8 cellular contexts compared by ENCODE assay signal in genomic region chr9:35691325-35691631, GRCh38. TPM values are rescaled to one million over a fixed set of nuclear protein-coding genes. Genes with fewer than 3 reads are reported as not detected.
DNase-seq lines count a peak whose midpoint lies in the region; ATAC-seq, FAIRE-seq and TF ChIP-seq lines count a peak whose summit lies in the region.

No MANE protein-coding gene starts in this region.

- intact Hi-C loops in testis (cut with DNase I; ENCODE audit: low total_unique reads), result no loop called here

- FAIRE-seq in keratinocyte (lab: Jason Lieb, UNC), result no peak

- H3K9me1 ChIP-seq in keratinocyte (ENCODE audit: control insufficient read depth, extremely low read depth, insufficient read depth, low read length), result no peaks in the 10 kb centered on the region

- peak overlapping the region; percentile 98 for H3K9ac ChIP-seq in adipocyte (ENCODE audit: low read length)
- peak overlapping the region; percentile 61 for H3K9ac ChIP-seq in keratinocyte (ENCODE audit: control insufficient read depth, extremely low read depth, insufficient read depth, low read length)

- H3K4me1 ChIP-seq in adipocyte (ENCODE audit: control insufficient read depth, insufficient read depth, low read length) (peaks cover 46% of the 10 kb centered on the region), keratinocyte (ENCODE audit: control insufficient read depth, extremely low read depth, insufficient read depth, low read length) (peaks cover 16% of the 10 kb centered on the region), testis (peaks cover 13% of the 10 kb centered on the region)

- peaks cover 2% of the 10 kb centered on the region for H3K36me3 Mint-ChIP-seq in T-helper 2 cell treated with Interferon-gamma antibody and Interleukin-4, amounts not matched to agents 5 μg/mL and 100 μg/mL, for 36 hours (ENCODE audit: low read depth)

- H2AFZ ChIP-seq in keratinocyte (ENCODE audit: control insufficient read depth, low read length), result peak overlapping the region; percentile 54

- H3K4me3 ChIP-seq in adipocyte (ENCODE audit: low read length) (peak overlapping the region; percentile 78), keratinocyte (ENCODE audit: control insufficient read depth in 2 of 3, extremely low read depth in 1 of 3, insufficient read depth in 2 of 3, low read depth in 1 of 3, low read length in 3 of 3) (peak overlapping the region in 2 of 3 experiments; percentile 17 to 50), testis (peak overlapping the region; percentile 64 to 77)

- peaks cover 3% of the 10 kb centered on the region for H4K20me1 ChIP-seq in keratinocyte (ENCODE audit: control insufficient read depth, extremely low read depth, insufficient read depth, low read length)

- TF ChIP-seq CTCF in keratinocyte (optimal IDR thresholded peaks at IDR 0.05 in 1 of 3, IDR thresholded peaks at IDR 0.05 in 1 of 3, conservative IDR thresholded peaks at IDR 0.05 in 1 of 3; ENCODE audit: extremely low read depth in 1 of 3, insufficient read depth in 2 of 3, low read length in 3 of 3) (no peak), testis (IDR thresholded peaks at IDR 0.05) (no peak)

- no peaks in the 10 kb centered on the region for H3K27me3 Mint-ChIP-seq in T-helper 2 cell treated with Interferon-gamma antibody and Interleukin-4, amounts not matched to agents 5 μg/mL and 100 μg/mL, for 36 hours (ENCODE audit: low read depth)

- H3K4me1 Mint-ChIP-seq in T-helper 2 cell treated with Interferon-gamma antibody and Interleukin-4, amounts not matched to agents 5 μg/mL and 100 μg/mL, for 36 hours (ENCODE audit: low read depth), result peaks cover 13% of the 10 kb centered on the region

- H3K36me3 ChIP-seq in adipocyte (ENCODE audit: control insufficient read depth, insufficient read depth, low read length, severe bottlenecking) (peaks cover 19% of the 10 kb centered on the region), keratinocyte (ENCODE audit: control insufficient read depth in 2 of 2, extremely low read depth in 1 of 2, insufficient read depth in 2 of 2, low read length in 2 of 2) (peaks cover 5 to 6% of the 10 kb centered on the region in 2 experiments), testis (ENCODE audit: low read depth, missing control alignments) (no peaks in the 10 kb centered on the region)

- peak overlapping the region; percentile 26 for H3K27ac Mint-ChIP-seq in T-helper 2 cell treated with Interferon-gamma antibody and Interleukin-4, amounts not matched to agents 5 μg/mL and 100 μg/mL, for 36 hours

- dilution Hi-C loops in keratinocyte (cut with MboI; ENCODE audit: extremely low pct_ligation_motif_present, low sequenced_read_pairs), result no loop called here

- H3K9me3 ChIP-seq in adipocyte (ENCODE audit: control insufficient read depth, low read length) (no peaks in the 10 kb centered on the region), keratinocyte (ENCODE audit: control insufficient read depth, low read depth, low read length) (no peaks in the 10 kb centered on the region), testis (no peaks in the 10 kb centered on the region)

- peak overlapping the region; percentile 61 for H3K4me2 ChIP-seq in keratinocyte (ENCODE audit: control insufficient read depth, extremely low read depth, insufficient read depth, low read depth, low read length)

- ATAC-seq in HG03039 (IDR thresholded peaks at IDR 0.05; ENCODE audit: unreplicated experiment), result no peak

- H3K27ac ChIP-seq in keratinocyte (ENCODE audit: control insufficient read depth, insufficient read depth, low read length) (no peak overlapping the region), testis (peak overlapping the region; percentile 83 to 93)

- H3K79me2 ChIP-seq in keratinocyte (ENCODE audit: control insufficient read depth, insufficient read depth, low read length), result no peaks in the 10 kb centered on the region

- no peaks in the 10 kb centered on the region for H3K9me3 Mint-ChIP-seq in T-helper 2 cell treated with Interferon-gamma antibody and Interleukin-4, amounts not matched to agents 5 μg/mL and 100 μg/mL, for 36 hours

- 5 to 13% methylated on average over 9 to 10 of the region's 10 CpGs for WGBS in testis, 2 donors

- peak overlapping the region; percentile 84 for H3K4me3 Mint-ChIP-seq in T-helper 2 cell treated with Interferon-gamma antibody and Interleukin-4, amounts not matched to agents 5 μg/mL and 100 μg/mL, for 36 hours

- H3K27me3 ChIP-seq in adipocyte (replicated peaks; ENCODE audit: control insufficient read depth, insufficient read depth, low read length) (no peaks in the 10 kb centered on the region), keratinocyte (ENCODE audit: control insufficient read depth, extremely low read depth, insufficient read depth, low read length) (no peaks in the 10 kb centered on the region), testis (no peaks in the 10 kb centered on the region)

- TF ChIP-seq POLR2A in testis (IDR thresholded peaks at IDR 0.05), result no peak

- no peak for DNase-seq in T-helper 2 cell treated with Interferon-gamma antibody and Interleukin-4, amounts not matched to agents 5 μg/mL and 100 μg/mL, for 36 hours (ENCODE audit: low spot score)
- DNase-seq in T-helper 2 cell, result no peak
- DNase-seq in adipocyte (ENCODE audit: low read depth), result no peak
- no peak for DNase-seq in keratinocyte (ENCODE audit: low read depth, low spot score)
- no peak for DNase-seq in testis
- DNase-seq in NCI-H1048 (lab: John Stamatoyannopoulos, UW), result no peak
- DNase-seq in DMS79 (lab: John Stamatoyannopoulos, UW), result no peak

RNA-seq across cellular contexts. Expression of gene TPM2, which starts 1.6 kb away (rescaled TPM):
- polyA plus RNA-seq in keratinocyte (30.1 to 67.0 TPM (median 53.1 TPM) in 3 replicates), testis (ENCODE audit: insufficient read depth, low read depth, low replicate concordance) (369 TPM)
- 7.8 TPM for polyA plus RNA-seq in keratinocyte (2011; ENCODE audit: low read depth)
- polyA plus RNA-seq in keratinocyte (2011; cell fraction: cytosol; rRNA removed), result 26.6 and 76.0 TPM in 2 replicates
- polyA plus RNA-seq in keratinocyte (2011; cell fraction: nucleus; rRNA removed), result 95.7 and 110 TPM in 2 replicates
- 4.1 and 45.7 TPM in 2 replicates for polyA plus RNA-seq in keratinocyte (2012; ENCODE audit: low replicate concordance)
- 4.1 to 14.7 TPM (median 7.4 TPM) in 3 replicates for polyA minus RNA-seq in keratinocyte
- 34.1 TPM for polyA minus RNA-seq in keratinocyte (2011; cell fraction: cytosol; rRNA and poly(A)+ RNA removed)
- polyA minus RNA-seq in keratinocyte (2011; cell fraction: nucleus; rRNA and poly(A)+ RNA removed), result 8.2 and 12.3 TPM in 2 replicates
- 100 to 1,000 TPM; 182 to 211 TPM for total RNA-seq in testis

RNA-seq across cellular contexts. Expression of gene CA9, which starts 17.6 kb away (rescaled TPM):
- polyA plus RNA-seq in keratinocyte (0.89 to 9.5 TPM (median 7.2 TPM) in 3 replicates), testis (ENCODE audit: insufficient read depth, low read depth, low replicate concordance) (50.5 TPM)
- polyA plus RNA-seq in keratinocyte (2011; ENCODE audit: low read depth), result 0.60 TPM
- polyA plus RNA-seq in keratinocyte (2011; cell fraction: cytosol; rRNA removed), result 0.56 and 1.1 TPM in 2 replicates
- polyA plus RNA-seq in keratinocyte (2011; cell fraction: nucleus; rRNA removed), result 4.1 and 6.4 TPM in 2 replicates
- 1.5 TPM in 2 replicates for polyA plus RNA-seq in keratinocyte (2012; ENCODE audit: low replicate concordance)
- polyA minus RNA-seq in keratinocyte, result 1.9 to 6.5 TPM (median 4.5 TPM) in 3 replicates
- 1.9 TPM for polyA minus RNA-seq in keratinocyte (2011; cell fraction: cytosol; rRNA and poly(A)+ RNA removed)
- 2.2 and 3.7 TPM in 2 replicates for polyA minus RNA-seq in keratinocyte (2011; cell fraction: nucleus; rRNA and poly(A)+ RNA removed)
- 10 to 100 TPM; 11.0 to 36.8 TPM for total RNA-seq in testis

RNA-seq across cellular contexts. Expression of gene ARHGEF39, which starts 26.3 kb away (rescaled TPM):
- polyA plus RNA-seq in keratinocyte (0.88 to 3.3 TPM (median 2.4 TPM) in 3 replicates), testis (ENCODE audit: insufficient read depth, low read depth, low replicate concordance) (7.0 TPM)
- polyA plus RNA-seq in keratinocyte (2011; ENCODE audit: low read depth), result not detected
- polyA plus RNA-seq in keratinocyte (2011; cell fraction: cytosol; rRNA removed), result 0.89 and 1.3 TPM in 2 replicates
- polyA plus RNA-seq in keratinocyte (2011; cell fraction: nucleus; rRNA removed), result 2.3 TPM in 2 replicates
- polyA plus RNA-seq in keratinocyte (2012; ENCODE audit: low replicate concordance), result 0.55 and 2.7 TPM in 2 replicates
- 0.69 to 1.4 TPM (median 1.3 TPM) in 3 replicates for polyA minus RNA-seq in keratinocyte
- 1.2 TPM for polyA minus RNA-seq in keratinocyte (2011; cell fraction: cytosol; rRNA and poly(A)+ RNA removed)
- polyA minus RNA-seq in keratinocyte (2011; cell fraction: nucleus; rRNA and poly(A)+ RNA removed), result 0.16 TPM in 1 of 2 replicates, not detected in the other
- total RNA-seq in testis, result 1 to 10 TPM; 2.2 to 6.5 TPM

RNA-seq across cellular contexts. Expression of gene CCDC107, which starts 33.2 kb away (rescaled TPM):
- polyA plus RNA-seq in keratinocyte (10.5 to 14.3 TPM (median 14.1 TPM) in 3 replicates), testis (ENCODE audit: insufficient read depth, low read depth, low replicate concordance) (17.2 TPM)
- 7.1 TPM for polyA plus RNA-seq in keratinocyte (2011; ENCODE audit: low read depth)
- 6.0 and 10.1 TPM in 2 replicates for polyA plus RNA-seq in keratinocyte (2011; cell fraction: cytosol; rRNA removed)
- polyA plus RNA-seq in keratinocyte (2011; cell fraction: nucleus; rRNA removed), result 10.8 TPM in 2 replicates
- polyA plus RNA-seq in keratinocyte (2012; ENCODE audit: low replicate concordance), result 12.5 and 13.3 TPM in 2 replicates
- 2.4 to 7.8 TPM (median 4.0 TPM) in 3 replicates for polyA minus RNA-seq in keratinocyte
- 13.6 TPM for polyA minus RNA-seq in keratinocyte (2011; cell fraction: cytosol; rRNA and poly(A)+ RNA removed)
- polyA minus RNA-seq in keratinocyte (2011; cell fraction: nucleus; rRNA and poly(A)+ RNA removed), result 3.0 and 3.6 TPM in 2 replicates
- 10 to 100 TPM; 13.4 to 19.0 TPM for total RNA-seq in testis

RNA-seq across cellular contexts. Expression of gene RMRP, which starts 33.5 kb away (rescaled TPM):
- 21.6 to 91.8 TPM (median 40.5 TPM) in 3 replicates for polyA plus RNA-seq in keratinocyte
- polyA plus RNA-seq in keratinocyte (2011; ENCODE audit: low read depth), result 29.8 TPM
- 31.7 and 49.9 TPM in 2 replicates for polyA plus RNA-seq in keratinocyte (2011; cell fraction: cytosol; rRNA removed)
- 581 and 1,734 TPM in 2 replicates for polyA plus RNA-seq in keratinocyte (2011; cell fraction: nucleus; rRNA removed)
- 12.7 and 20.0 TPM in 2 replicates for polyA plus RNA-seq in keratinocyte (2012; ENCODE audit: low replicate concordance)
- 5,944 to 36,209 TPM (median 23,721 TPM) in 3 replicates for polyA minus RNA-seq in keratinocyte
- 15,491 TPM for polyA minus RNA-seq in keratinocyte (2011; cell fraction: cytosol; rRNA and poly(A)+ RNA removed)
- 126,667 and 367,210 TPM in 2 replicates for polyA minus RNA-seq in keratinocyte (2011; cell fraction: nucleus; rRNA and poly(A)+ RNA removed)
- over 10,000 TPM in 1 of 2 donors, 1,000 to 10,000 TPM in 1; 4,421 to 15,053 TPM for total RNA-seq in testis
- not detected for polyA plus RNA-seq in testis (ENCODE audit: insufficient read depth, low read depth, low replicate concordance)
